ENCODE assay signal across 17 cellular contexts in the genomic region with DNA sequence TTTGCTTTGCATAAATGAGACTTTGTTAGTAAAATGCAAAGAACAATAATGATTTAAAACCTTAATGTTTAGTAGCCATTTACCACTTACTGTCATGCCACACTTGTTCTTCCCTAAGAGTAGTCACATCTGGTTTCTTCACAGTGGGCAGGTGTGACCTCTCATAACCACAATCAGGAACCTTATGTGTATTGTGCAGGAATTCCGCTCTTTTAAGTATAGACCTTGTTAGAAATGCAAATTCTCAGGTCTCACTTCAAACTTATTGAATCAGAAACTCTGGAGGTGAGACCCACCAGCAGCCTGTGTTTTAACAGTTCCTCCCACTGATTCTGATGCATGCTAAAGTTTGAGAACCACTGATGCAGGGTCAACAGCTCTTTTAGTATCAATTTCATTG.
DNase-seq lines count a peak whose midpoint lies in the region; ATAC-seq and TF ChIP-seq lines count a peak whose summit lies in the region.
"Had no signal": no experiment of that assay in that cellular context is flagged by ENCODE, and none has a peak within 500 bp of the region (broad histone marks: within the 10 kb centered on the region; RNA-seq: fewer than 3 reads in every experiment).

No MANE protein-coding gene starts in this region.

- no peak overlapping the region for H3K27ac Mint-ChIP-seq in progenitor cell of endocrine pancreas
- H3K27ac Mint-ChIP-seq: CD8-positive, alpha-beta T cell; IgD-negative memory B cell; T-cell had no signal

- no peak overlapping the region for H3K4me3 Mint-ChIP-seq in progenitor cell of endocrine pancreas (ENCODE audit: low read depth)
- H3K4me3 Mint-ChIP-seq: CD8-positive, alpha-beta T cell; IgD-negative memory B cell; T-cell had no signal

- H3K4me1 Mint-ChIP-seq in progenitor cell of endocrine pancreas (ENCODE audit: low read depth): no peaks in the 10 kb centered on the region
- H3K4me1 Mint-ChIP-seq: T-cell had no signal

- DNase-seq in NCI-H1436 (lab: John Stamatoyannopoulos, UW) (no peak), amygdala (lab: John Stamatoyannopoulos, UW) (no peak), progenitor cell of endocrine pancreas (ENCODE audit: low spot score, unreplicated experiment) (no peak), NK-92 (lab: John Stamatoyannopoulos, UW; ENCODE audit: unreplicated experiment) (no peak)
- DNase-seq: BE2C; CD8-positive, alpha-beta T cell; GF-D8; MV-4-11; NCI-H1436 treated with DMSO at 0.1 percent for 48 hours; NCI-H2081; NCI-H526 treated with DMSO at 0.1 percent for 48 hours; T-cell; T1000 had no signal

- ATAC-seq in GM18867 (IDR thresholded peaks at IDR 0.05; ENCODE audit: unreplicated experiment): peak; percentile 75
- peak; percentile 55 for ATAC-seq in GM21717 (IDR thresholded peaks at IDR 0.05; ENCODE audit: unreplicated experiment)
- ATAC-seq in HG03442 (IDR thresholded peaks at IDR 0.05; ENCODE audit: unreplicated experiment): peak; percentile 41
- ATAC-seq: CD8-positive, alpha-beta T cell; T-cell had no signal

- no peak for TF ChIP-seq CTCF in progenitor cell of endocrine pancreas (IDR thresholded peaks at IDR 0.05; ENCODE audit: unreplicated experiment)

- H3K27me3 Mint-ChIP-seq in progenitor cell of endocrine pancreas: no peaks in the 10 kb centered on the region
- H3K27me3 Mint-ChIP-seq: IgD-negative memory B cell, T-cell had no signal

- H3K9me3 Mint-ChIP-seq in progenitor cell of endocrine pancreas (ENCODE audit: low read depth): peaks cover 8% of the 10 kb centered on the region

- no peaks in the 10 kb centered on the region for H3K36me3 Mint-ChIP-seq in progenitor cell of endocrine pancreas (ENCODE audit: insufficient read depth)
- H3K36me3 Mint-ChIP-seq: CD8-positive, alpha-beta T cell; IgD-negative memory B cell; T-cell had no signal
